In genomic region chr5:83368835-83369234, GRCh38 we compare ENCODE assay signal across 11 cellular contexts.
DNase-seq lines count a peak whose midpoint lies in the region; ATAC-seq and TF ChIP-seq lines count a peak whose summit lies in the region.
"Had no signal": no experiment of that assay in that cellular context is flagged by ENCODE, and none has a peak within 500 bp of the region (broad histone marks: within the 10 kb centered on the region; RNA-seq: fewer than 3 reads in every experiment).

No MANE protein-coding gene starts in this region.

- peaks cover 6% of the 10 kb centered on the region for H3K4me1 Mint-ChIP-seq in WTC11
- H3K4me1 Mint-ChIP-seq: GM23338 had no signal

- H3K4me2 ChIP-seq in Karpas-422 (ENCODE audit: low read depth, low read length, poor library complexity, severe bottlenecking), result no peak overlapping the region
- H3K4me2 ChIP-seq: GM23338 had no signal

- H3K9me3 ChIP-seq in Karpas-422 (ENCODE audit: low read length) (no peaks in the 10 kb centered on the region), right lobe of liver (no peaks in the 10 kb centered on the region)

- no peaks in the 10 kb centered on the region for H3K36me3 ChIP-seq in Karpas-422 (ENCODE audit: insufficient read depth, low read length)
- H3K36me3 ChIP-seq in right lobe of liver, result no peaks in the 10 kb centered on the region

- H4K20me1 ChIP-seq in Karpas-422 (ENCODE audit: insufficient read depth, low read depth, low read length), result no peaks in the 10 kb centered on the region

- POLR2A ChIA-PET in WTC11 (lab: Charles Lee), result no interaction called here

- H3K4me3 Mint-ChIP-seq in WTC11, result no peak overlapping the region
- H3K4me3 Mint-ChIP-seq: activated T-cell treated with anti-CD3 and anti-CD28 coated beads, Interleukin-2, amount 50 U/mL, for 24 hours; GM23338 had no signal

- H3K36me3 Mint-ChIP-seq in WTC11, result peaks cover 5% of the 10 kb centered on the region

- H3K27ac ChIP-seq in Karpas-422 (ENCODE audit: low read length) (no peak overlapping the region), right lobe of liver (no peak overlapping the region), substantia nigra (ENCODE audit: low read depth, low read length, poor library complexity, severe bottlenecking) (no peak overlapping the region)

- no peak overlapping the region for H3K27ac Mint-ChIP-seq in WTC11
- H3K27ac Mint-ChIP-seq: activated T-cell treated with anti-CD3 and anti-CD28 coated beads, Interleukin-2, amount 50 U/mL, for 24 hours; GM23338 had no signal

- TF ChIP-seq CTCF in right lobe of liver (IDR thresholded peaks at IDR 0.05) (no peak), WTC11 (IDR thresholded peaks at IDR 0.05) (no peak)

- CTCF ChIA-PET in WTC11 (lab: Charles Lee), result no interaction called here

- H3K9ac ChIP-seq in Karpas-422 (ENCODE audit: low read length), result no peak overlapping the region

- H2AFZ ChIP-seq in Karpas-422 (ENCODE audit: low read length), result no peak overlapping the region

- H3K4me1 ChIP-seq in Karpas-422 (ENCODE audit: low read length), result peaks cover 12% of the 10 kb centered on the region
- H3K4me1 ChIP-seq in right lobe of liver, result no peaks in the 10 kb centered on the region

- H3K9me3 Mint-ChIP-seq in WTC11, result peaks cover 23% of the 10 kb centered on the region
- H3K9me3 Mint-ChIP-seq: activated T-cell treated with anti-CD3 and anti-CD28 coated beads, Interleukin-2, amount 50 U/mL, for 24 hours; GM23338 had no signal

- no peak for TF ChIP-seq POLR2A in right lobe of liver (IDR thresholded peaks at IDR 0.05)

- H3K27me3 Mint-ChIP-seq in WTC11 (ENCODE audit: low read depth), result no peaks in the 10 kb centered on the region
- H3K27me3 Mint-ChIP-seq: activated T-cell treated with anti-CD3 and anti-CD28 coated beads, Interleukin-2, amount 50 U/mL, for 24 hours had no signal

- H3K4me3 ChIP-seq in Karpas-422 (ENCODE audit: low read length) (no peak overlapping the region), right lobe of liver (no peak overlapping the region)
- H3K4me3 ChIP-seq: GM23338 had no signal

- DNase-seq in Karpas-422, result peak; percentile 42
- no peak for DNase-seq in right lobe of liver
- no peak for DNase-seq in iPS-NIHi7 (ENCODE audit: extremely low spot score)
- DNase-seq in WTC11 (ENCODE audit: low spot score), result no peak
- DNase-seq in substantia nigra (lab: John Stamatoyannopoulos, UW), result no peak
- DNase-seq: activated T-cell treated with anti-CD3 and anti-CD28 coated beads, Interleukin-2, amount 50 U/mL, for 24 hours; NCI-H1105 had no signal

- H3K9me2 ChIP-seq in Karpas-422 (replicated peaks; ENCODE audit: insufficient read depth, low read length), result no peaks in the 10 kb centered on the region

- no peaks in the 10 kb centered on the region for H3K27me3 ChIP-seq in Karpas-422 (ENCODE audit: low read length)
- no peaks in the 10 kb centered on the region for H3K27me3 ChIP-seq in right lobe of liver

- no peaks in the 10 kb centered on the region for H3K79me2 ChIP-seq in Karpas-422 (ENCODE audit: low read length)

- ATAC-seq in GM18519 (IDR thresholded peaks at IDR 0.05; ENCODE audit: low FRiP score, unreplicated experiment) (peak; percentile 28), HG02588 (IDR thresholded peaks at IDR 0.05; ENCODE audit: unreplicated experiment) (peak; percentile 59), right lobe of liver (peak; percentile 22 to 52 (median 41)), GM21423 (IDR thresholded peaks at IDR 0.05; ENCODE audit: unreplicated experiment) (no peak), WTC11 (no peak)
- ATAC-seq: GM23338 had no signal

- intact Hi-C loops in right lobe of liver (cut with DNase I), result no loop called here

- WGBS in right lobe of liver (ENCODE audit: insufficient coverage, low coverage, low lambda C conversion rate, missing lambda C conversion rate), result 42% methylated on average over 3 of the region's 3 CpGs

TF ChIP-seq in WTC11, 78 proteins besides CTCF, POLR2A, EP300 and RAD21:
- TF ChIP-seq ELF4 (CRISPR knock-in tag; IDR thresholded peaks at IDR 0.05; ENCODE audit: low read depth), result no peak
- TF ChIP-seq JUN (CRISPR knock-in tag; IDR thresholded peaks at IDR 0.05), result no peak
- TF ChIP-seq FOXJ3 (CRISPR knock-in tag; IDR thresholded peaks at IDR 0.05; ENCODE audit: borderline replicate concordance), result no peak
TF ChIP-seq in WTC11: peak in this region for 0.

Comparison
In these comparisons a context has a peak if more than half of its experiments do, and no peak if none do; other contexts are left out.
1. ATAC-seq: peak in GM18519 (single experiment), HG02588 (single experiment) and right lobe of liver (4 of 4); none in GM21423 (single experiment) and WTC11 (single experiment).